Comparison of ENCODE assay signal across 31 cellular contexts in the genomic region with DNA sequence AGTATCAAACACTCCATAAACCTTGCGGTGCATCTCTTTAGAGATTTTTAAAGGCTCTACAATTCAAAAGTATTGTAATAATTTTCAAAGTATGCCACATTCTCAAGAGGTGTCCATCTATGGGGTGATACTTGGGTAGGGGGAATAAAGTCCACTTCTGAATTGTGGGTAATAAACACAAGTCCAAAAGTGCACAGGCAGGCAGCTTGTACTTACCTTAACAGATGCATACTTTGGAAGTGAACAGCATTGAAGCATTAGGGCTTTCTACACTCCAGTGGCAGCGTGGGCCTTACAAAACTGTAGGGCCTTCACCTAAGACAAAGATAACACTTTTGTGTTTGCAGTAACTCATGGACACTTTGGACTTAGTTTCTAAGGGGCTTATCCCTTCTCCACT.
"Had no signal": no experiment of that assay in that cellular context is flagged by ENCODE, and none has a peak within 500 bp of the region (broad histone marks: within the 10 kb centered on the region; RNA-seq: fewer than 3 reads in every experiment).

No MANE protein-coding gene starts in this region.

- H3K4me1 ChIP-seq: adrenal gland, ascending aorta, breast epithelium, colonic mucosa, esophagus squamous epithelium, gastroesophageal sphincter had no signal

- DNase-seq: activated CD4-positive, alpha-beta T cell treated with anti-CD3 and anti-CD28 coated beads for 36 hours; activated CD4-positive, alpha-beta T cell treated with anti-CD3 and anti-CD28 coated beads, Interleukin-2, amount 10 ng/mL, durations not matched to agents 7 days and 5 days; activated CD4-positive, alpha-beta T cell treated with anti-CD3 and anti-CD28 coated beads, Interleukin-2, amount 50 U/mL, for 48 hours; activated CD4-positive, CD25-positive, alpha-beta regulatory T cell; activated CD4-positive, CD25-positive, alpha-beta regulatory T cell treated with anti-CD3 and anti-CD28 coated beads, Interleukin-2, amount 50 U/mL, for 72 hours; activated CD8-positive, alpha-beta memory T cell treated with anti-CD3 and anti-CD28 coated beads for 24 hours; activated CD8-positive, alpha-beta T cell treated with anti-CD3 and anti-CD28 coated beads for 36 hours; activated effector memory CD4-positive, alpha-beta T cell treated with Interleukin-2 at 50 U/mL for 16 hours; activated gamma-delta T cell treated with Interleukin-2 at 50 U/mL for 16 hours; activated naive CD4-positive, alpha-beta T cell treated with anti-CD3 and anti-CD28 coated beads for 36 hours; activated naive CD8-positive, alpha-beta T cell treated with anti-CD3 and anti-CD28 coated beads for 36 hours; activated naive CD8-positive, alpha-beta T cell treated with anti-CD3 and anti-CD28 coated beads, Interleukin-2, amount 50 U/mL, for 24 hours; activated T-cell treated with anti-CD3 and anti-CD28 coated beads, Interleukin-2, amount 50 U/mL, for 4 hours; adrenal gland; central memory CD4-positive, alpha-beta T cell; cerebellar nuclear complex; colonic mucosa; effector CD8-positive, alpha-beta T cell; esophagus squamous epithelium; foreskin melanocyte; T-helper 2 cell had no signal

- H3K27ac ChIP-seq: adrenal gland, ascending aorta, breast epithelium, cardiac muscle cell, colonic mucosa, epithelial cell of prostate, esophagus squamous epithelium, gastroesophageal sphincter had no signal

- H3K27me3 ChIP-seq: adrenal gland, ascending aorta, breast epithelium, cardiac muscle cell, colonic mucosa, esophagus squamous epithelium, gastroesophageal sphincter had no signal

- H3K27ac Mint-ChIP-seq: activated CD4-positive, alpha-beta T cell treated with anti-CD3 and anti-CD28 coated beads for 36 hours; activated CD4-positive, alpha-beta T cell treated with anti-CD3 and anti-CD28 coated beads, Interleukin-2, amount 10 ng/mL, durations not matched to agents 7 days and 5 days; activated CD8-positive, alpha-beta T cell treated with anti-CD3 and anti-CD28 coated beads for 36 hours; activated naive CD4-positive, alpha-beta T cell treated with anti-CD3 and anti-CD28 coated beads for 36 hours; activated naive CD4-positive, alpha-beta T cell treated with anti-CD3 and anti-CD28 coated beads, Interleukin-2, amount 50 U/mL, for 24 hours; activated naive CD8-positive, alpha-beta T cell treated with anti-CD3 and anti-CD28 coated beads for 36 hours; activated naive CD8-positive, alpha-beta T cell treated with anti-CD3 and anti-CD28 coated beads, Interleukin-2, amount 50 U/mL, for 24 hours; activated T-helper 17 cell treated with anti-CD3 and anti-CD28 coated beads, Interleukin-2, amount 50 U/mL, for 72 hours; brain had no signal

- H3K4me3 ChIP-seq: adrenal gland, ascending aorta, breast epithelium, cardiac muscle cell, colonic mucosa, esophagus squamous epithelium, gastroesophageal sphincter had no signal

- H3K9me3 Mint-ChIP-seq: activated CD4-positive, alpha-beta T cell treated with anti-CD3 and anti-CD28 coated beads, Interleukin-2, amount 10 ng/mL, durations not matched to agents 7 days and 5 days had no signal

- H3K36me3 ChIP-seq: adrenal gland, ascending aorta, breast epithelium, cardiac muscle cell, colonic mucosa, gastroesophageal sphincter had no signal

- H3K9me3 ChIP-seq: adrenal gland, ascending aorta, breast epithelium, colonic mucosa, gastroesophageal sphincter had no signal

- FAIRE-seq: endometrium, endothelial cell of umbilical vein had no signal

- H3K4me3 Mint-ChIP-seq: activated CD4-positive, alpha-beta T cell treated with anti-CD3 and anti-CD28 coated beads for 36 hours; activated CD4-positive, alpha-beta T cell treated with anti-CD3 and anti-CD28 coated beads, Interleukin-2, amount 10 ng/mL, durations not matched to agents 7 days and 5 days; activated CD8-positive, alpha-beta T cell treated with anti-CD3 and anti-CD28 coated beads for 36 hours; activated naive CD4-positive, alpha-beta T cell treated with anti-CD3 and anti-CD28 coated beads for 36 hours; activated naive CD4-positive, alpha-beta T cell treated with anti-CD3 and anti-CD28 coated beads, Interleukin-2, amount 50 U/mL, for 24 hours; activated naive CD8-positive, alpha-beta T cell treated with anti-CD3 and anti-CD28 coated beads for 36 hours; activated naive CD8-positive, alpha-beta T cell treated with anti-CD3 and anti-CD28 coated beads, Interleukin-2, amount 50 U/mL, for 24 hours; activated T-cell treated with anti-CD3 and anti-CD28 coated beads, Interleukin-2, amount 50 U/mL, for 4 hours; activated T-helper 17 cell treated with anti-CD3 and anti-CD28 coated beads, Interleukin-2, amount 50 U/mL, for 72 hours; brain had no signal

- ATAC-seq: activated CD4-positive, alpha-beta T cell treated with anti-CD3 and anti-CD28 coated beads for 36 hours; activated CD8-positive, alpha-beta T cell treated with anti-CD3 and anti-CD28 coated beads for 36 hours; activated naive CD8-positive, alpha-beta T cell treated with anti-CD3 and anti-CD28 coated beads, Interleukin-2, amount 50 U/mL, for 24 hours; activated T-cell treated with anti-CD3 and anti-CD28 coated beads, Interleukin-2, amount 50 U/mL, for 4 hours; activated T-helper 17 cell treated with anti-CD3 and anti-CD28 coated beads, Interleukin-2, amount 50 U/mL, for 72 hours; gastroesophageal sphincter had no signal

- H3K4me1 Mint-ChIP-seq: activated CD4-positive, alpha-beta T cell treated with anti-CD3 and anti-CD28 coated beads for 36 hours; activated CD4-positive, alpha-beta T cell treated with anti-CD3 and anti-CD28 coated beads, Interleukin-2, amount 10 ng/mL, durations not matched to agents 7 days and 5 days; activated naive CD4-positive, alpha-beta T cell treated with anti-CD3 and anti-CD28 coated beads, Interleukin-2, amount 50 U/mL, for 24 hours; activated naive CD8-positive, alpha-beta T cell treated with anti-CD3 and anti-CD28 coated beads for 36 hours; activated naive CD8-positive, alpha-beta T cell treated with anti-CD3 and anti-CD28 coated beads, Interleukin-2, amount 50 U/mL, for 24 hours; activated T-helper 17 cell treated with anti-CD3 and anti-CD28 coated beads, Interleukin-2, amount 50 U/mL, for 72 hours had no signal

- H3K27me3 Mint-ChIP-seq: activated CD4-positive, alpha-beta T cell treated with anti-CD3 and anti-CD28 coated beads for 36 hours; activated CD4-positive, alpha-beta T cell treated with anti-CD3 and anti-CD28 coated beads, Interleukin-2, amount 10 ng/mL, durations not matched to agents 7 days and 5 days; activated CD8-positive, alpha-beta T cell treated with anti-CD3 and anti-CD28 coated beads for 36 hours; activated naive CD4-positive, alpha-beta T cell treated with anti-CD3 and anti-CD28 coated beads, Interleukin-2, amount 50 U/mL, for 24 hours; activated naive CD8-positive, alpha-beta T cell treated with anti-CD3 and anti-CD28 coated beads for 36 hours; activated naive CD8-positive, alpha-beta T cell treated with anti-CD3 and anti-CD28 coated beads, Interleukin-2, amount 50 U/mL, for 24 hours; activated T-helper 17 cell treated with anti-CD3 and anti-CD28 coated beads, Interleukin-2, amount 50 U/mL, for 72 hours; brain had no signal
